In genomic region chr2:191569025-191569424, GRCh38 we compare ENCODE assay signal across 22 cellular contexts.
A peak's percentile ranks its signal among the peaks of the same experiment; 100 is the strongest.
DNase-seq lines count a peak whose midpoint lies in the region; ATAC-seq and TF ChIP-seq lines count a peak whose summit lies in the region.
"Had no signal": no experiment of that assay in that cellular context is flagged by ENCODE, and none has a peak within 500 bp of the region (broad histone marks: within the 10 kb centered on the region; RNA-seq: fewer than 3 reads in every experiment).

No MANE protein-coding gene starts in this region.

- no CpG with 5 or more reads among the region's 2 CpGs for WGBS in H9 (ENCODE audit: extremely low coverage, insufficient read length, low lambda C conversion rate)
- WGBS in endodermal cell (ENCODE audit: insufficient coverage in 1 of 2, insufficient read length in 1 of 2), 2 experiments, result 65 to 100% methylated on average over 1 to 2 of the region's 2 CpGs

- H3K4me3 Mint-ChIP-seq in H9 (no peak overlapping the region), endodermal cell (no peak overlapping the region)
- H3K4me3 Mint-ChIP-seq: activated naive CD8-positive, alpha-beta T cell treated with anti-CD3 and anti-CD28 coated beads for 36 hours; activated T-helper 1 cell treated with anti-CD3 and anti-CD28 coated beads, Interleukin-12 subunit alpha, Interleukin-12 subunit beta, Interleukin-2, Interleukin-4 antibody, amounts not matched to agents 30 ng/mL and 10 ng/mL and 1 ng/mL, durations not matched to agents 14 hours and 24 hours and 36 hours; natural killer cell; stimulated activated naive CD8-positive, alpha-beta T cell treated with anti-CD3 and anti-CD28 coated beads, Interleukin-15, Interleukin-2, amounts not matched to agents 100 ng/mL and 50 ng/mL, for 24 hours had no signal

- no peak overlapping the region for H3K4me2 ChIP-seq in H9 (ENCODE audit: insufficient read depth, insufficient read length, low read length)

- no peak overlapping the region for H2BK5ac ChIP-seq in H9 (ENCODE audit: insufficient read length, low read length)

- TF ChIP-seq CTCF in AG04449 (IDR thresholded peaks at IDR 0.05; ENCODE audit: insufficient read depth, low read length, missing control alignments) (peak; percentile 3), H9 (conservative IDR thresholded peaks at IDR 0.05) (peak; percentile 21; the same call in 1 of the 3 replicates), Panc1 (IDR thresholded peaks at IDR 0.05) (peak; percentile 14), endodermal cell (conservative IDR thresholded peaks at IDR 0.05) (peak; percentile 48), gastrocnemius medialis (IDR thresholded peaks at IDR 0.05 in 4 of 5, conservative IDR thresholded peaks at IDR 0.05 in 1 of 5) (no peak)

- H3K4me1 ChIP-seq in H9 (ENCODE audit: insufficient read depth, low read length) (no peaks in the 10 kb centered on the region), Panc1 (ENCODE audit: control insufficient read depth, insufficient read depth, low read length) (no peaks in the 10 kb centered on the region), endodermal cell (ENCODE audit: control insufficient read depth, insufficient read depth, low read length) (peaks cover 7% of the 10 kb centered on the region), gastrocnemius medialis (no peaks in the 10 kb centered on the region)
- H3K4me1 ChIP-seq: body of pancreas, parathyroid adenoma had no signal

- no peak overlapping the region for H2AK5ac ChIP-seq in H9 (ENCODE audit: insufficient read length, low read length)

- H4K20me1 ChIP-seq in H9 (ENCODE audit: control insufficient read depth, insufficient read depth, insufficient read length), result no peaks in the 10 kb centered on the region

- no peaks in the 10 kb centered on the region for H3K79me2 ChIP-seq in H9 (ENCODE audit: insufficient read depth, low read length)
- H3K79me2 ChIP-seq: parathyroid adenoma had no signal

- H3K4me1 Mint-ChIP-seq in H9 (peaks cover 5 to 8% of the 10 kb centered on the region in 2 experiments), endodermal cell (peaks cover 37% of the 10 kb centered on the region)

- no peak overlapping the region for H4K8ac ChIP-seq in H9 (replicated peaks; ENCODE audit: insufficient read length, low read depth, low read length)

- no peak overlapping the region for H3K27ac Mint-ChIP-seq in H9
- H3K27ac Mint-ChIP-seq in endodermal cell, result no peak overlapping the region
- H3K27ac Mint-ChIP-seq: activated naive CD8-positive, alpha-beta T cell treated with anti-CD3 and anti-CD28 coated beads for 36 hours; activated T-helper 1 cell treated with anti-CD3 and anti-CD28 coated beads, Interleukin-12 subunit alpha, Interleukin-12 subunit beta, Interleukin-2, Interleukin-4 antibody, amounts not matched to agents 30 ng/mL and 10 ng/mL and 1 ng/mL, durations not matched to agents 14 hours and 24 hours and 36 hours; natural killer cell; stimulated activated naive CD8-positive, alpha-beta T cell treated with anti-CD3 and anti-CD28 coated beads, Interleukin-15, Interleukin-2, amounts not matched to agents 100 ng/mL and 50 ng/mL, for 24 hours had no signal

- H3K36me3 Mint-ChIP-seq in H9 (ENCODE audit: insufficient read depth in 1 of 3, low read depth in 3 of 3) (no peaks in the 10 kb centered on the region), endodermal cell (ENCODE audit: low read depth) (no peaks in the 10 kb centered on the region)
- H3K36me3 Mint-ChIP-seq: activated naive CD8-positive, alpha-beta T cell treated with anti-CD3 and anti-CD28 coated beads for 36 hours; natural killer cell had no signal

- H4K91ac ChIP-seq in H9 (ENCODE audit: insufficient read length, low read depth, low read length), result no peak overlapping the region

- H2AFZ ChIP-seq in H9 (ENCODE audit: low read length), result no peak overlapping the region
- H2AFZ ChIP-seq: parathyroid adenoma had no signal

- no peak overlapping the region for H2BK12ac ChIP-seq in H9 (ENCODE audit: insufficient read length, low read depth, low read length)

- H3K9ac ChIP-seq in H9 (ENCODE audit: extremely low read depth, insufficient read length, low read length) (no peak overlapping the region), endodermal cell (ENCODE audit: extremely low read depth, low read length, poor library complexity, severe bottlenecking) (no peak overlapping the region)
- H3K9ac ChIP-seq: parathyroid adenoma had no signal

- no TSS peak for BruUV-seq in Panc1 (replicated peaks; lab: Mats Ljungman, UMichigan)

- H3K27me3 ChIP-seq in H9 (ENCODE audit: insufficient read depth, low read length), result no peaks in the 10 kb centered on the region
- no peaks in the 10 kb centered on the region for H3K27me3 ChIP-seq in Panc1 (ENCODE audit: control insufficient read depth, insufficient read depth, low read length)
- H3K27me3 ChIP-seq in endodermal cell (ENCODE audit: control insufficient read depth, insufficient read depth, low read length, poor library complexity, severe bottlenecking), result peaks cover 18% of the 10 kb centered on the region
- H3K27me3 ChIP-seq in gastrocnemius medialis, result no peaks in the 10 kb centered on the region
- H3K27me3 ChIP-seq: body of pancreas, SJSA1, transverse colon had no signal

- no peak for DNase-seq in AG04449 (ENCODE audit: low read depth, low spot score)
- DNase-seq in H9, result peak; percentile 42
- DNase-seq in Panc1 (ENCODE audit: low read depth, low spot score), result no peak
- DNase-seq in endodermal cell, result peak; percentile 61
- DNase-seq in gastrocnemius medialis, result no peak
- no peak for DNase-seq in stimulated activated CD8-positive, alpha-beta memory T cell treated with anti-CD3 and anti-CD28 coated beads, Interleukin-4, amount 100 ng/mL, for 48 hours
- DNase-seq in HuH-7.5 (ENCODE audit: low spot score), result no peak
- DNase-seq: activated naive CD8-positive, alpha-beta T cell treated with anti-CD3 and anti-CD28 coated beads for 36 hours; body of pancreas; foreskin melanocyte; left cardiac atrium; MM.1S; natural killer cell; NCI-H187; NCI-H446 treated with DMSO at 0.1 percent for 48 hours; stimulated activated CD4-positive, alpha-beta T cell treated with anti-CD3 and anti-CD28 coated beads, Interleukin-1b, Interleukin-23, amount 100 ng/mL, for 48 hours; transverse colon had no signal

- POLR2A ChIA-PET in AG04449 (lab: Yijun Ruan, JAX), result interaction anchor here (1.0 to 1.6 kb wide), 2 partner anchors 108 to 110 kb away, joined by 4 to 8 read pairs; partner anchors contain the start of gene NABP1
- POLR2A ChIA-PET in Panc1 (lab: Charles Lee), result interaction anchor here (0.6 kb wide), 1 partner anchor 29 kb away, joined by 4 read pairs; no protein-coding TSS in a partner anchor

- no peak overlapping the region for H3K56ac ChIP-seq in H9 (ENCODE audit: insufficient read length, low read depth, low read length)

- H3K18ac ChIP-seq in H9 (ENCODE audit: insufficient read length, low read depth, low read length), result no peak overlapping the region

- no peak overlapping the region for H2BK20ac ChIP-seq in H9 (ENCODE audit: low read depth, low read length, poor library complexity, severe bottlenecking)

- H3K9me3 Mint-ChIP-seq in H9 (no peaks in the 10 kb centered on the region; a peak in 1 of 5 replicates), endodermal cell (no peaks in the 10 kb centered on the region)
- H3K9me3 Mint-ChIP-seq: activated naive CD8-positive, alpha-beta T cell treated with anti-CD3 and anti-CD28 coated beads for 36 hours; activated T-helper 1 cell treated with anti-CD3 and anti-CD28 coated beads, Interleukin-12 subunit alpha, Interleukin-12 subunit beta, Interleukin-2, Interleukin-4 antibody, amounts not matched to agents 30 ng/mL and 10 ng/mL and 1 ng/mL, durations not matched to agents 14 hours and 24 hours and 36 hours; natural killer cell; stimulated activated naive CD8-positive, alpha-beta T cell treated with anti-CD3 and anti-CD28 coated beads, Interleukin-15, Interleukin-2, amounts not matched to agents 100 ng/mL and 50 ng/mL, for 24 hours had no signal

- no peak overlapping the region for H2BK15ac ChIP-seq in H9 (ENCODE audit: low read depth, low read length)

- no peak for TF ChIP-seq POLR2A in gastrocnemius medialis (IDR thresholded peaks at IDR 0.05)

- H3K27ac ChIP-seq in H9 (ENCODE audit: insufficient read length, low read depth, low read length) (no peak overlapping the region), Panc1 (ENCODE audit: low read length) (no peak overlapping the region), endodermal cell (ENCODE audit: low read depth, low read length) (no peak overlapping the region), gastrocnemius medialis (no peak overlapping the region)
- H3K27ac ChIP-seq: body of pancreas, parathyroid adenoma, SJSA1, transverse colon had no signal

- CTCF ChIA-PET in AG04449 (lab: Yijun Ruan, JAX), result interaction anchor here (0.8 to 5.9 kb wide), 19 partner anchors 8 to 594 kb away, joined by 3 to 66 read pairs (median 4); no protein-coding TSS in a partner anchor
- CTCF ChIA-PET in Panc1 (lab: Charles Lee), result interaction anchor here (0.6 kb wide), 1 partner anchor 624 kb away, joined by 3 read pairs; no protein-coding TSS in a partner anchor

- ATAC-seq in Panc1 (no peak), gastrocnemius medialis (no peak), HG03095 (IDR thresholded peaks at IDR 0.05; ENCODE audit: unreplicated experiment) (no peak)
- ATAC-seq: body of pancreas, left cardiac atrium, natural killer cell had no signal

- no peaks in the 10 kb centered on the region for H3K36me3 ChIP-seq in Panc1 (ENCODE audit: control insufficient read depth, insufficient read depth, low read length)
- H3K36me3 ChIP-seq in endodermal cell (ENCODE audit: control insufficient read depth, insufficient read depth, low read length), result no peaks in the 10 kb centered on the region
- H3K36me3 ChIP-seq in gastrocnemius medialis, result no peaks in the 10 kb centered on the region
- H3K36me3 ChIP-seq: SJSA1, transverse colon had no signal

- intact Hi-C loops in Panc1 (cut with micrococcal nuclease; ENCODE audit: unreplicated experiment) (loop anchor here (5.0 kb wide), 1 partner anchor 233 kb away; no protein-coding TSS in a partner anchor), gastrocnemius medialis (cut with DNase I; ENCODE audit: low total_unique reads) (no loop called here)

- H3K27me3 Mint-ChIP-seq in H9 (ENCODE audit: low read depth) (no peaks in the 10 kb centered on the region), endodermal cell (ENCODE audit: insufficient read depth) (no peaks in the 10 kb centered on the region)

- H3K14ac ChIP-seq in H9 (ENCODE audit: insufficient read depth, low read length), result no peak overlapping the region

- no peak overlapping the region for H3K23ac ChIP-seq in H9 (ENCODE audit: insufficient read length, low read depth, low read length)

- H3K4me3 ChIP-seq in AG04449 (ENCODE audit: low read depth, low read length), result no peak overlapping the region
- H3K4me3 ChIP-seq in Panc1 (ENCODE audit: low read depth in 2 of 2, low read length in 2 of 2), result no peak overlapping the region
- H3K4me3 ChIP-seq in endodermal cell (ENCODE audit: low read length), result no peak overlapping the region
- H3K4me3 ChIP-seq in gastrocnemius medialis, result no peak overlapping the region
- H3K4me3 ChIP-seq: body of pancreas, SJSA1, transverse colon had no signal

- in situ Hi-C loops in Panc1 (cut with HindIII; ENCODE audit: low pct_unique_long_range_greater_than_20kb, low sequenced_read_pairs), result loop anchor here (25.0 kb wide), 1 partner anchor 118 kb away; the partner anchor contains the start of gene NABP1
- in situ Hi-C loops in gastrocnemius medialis (cut with MboI; ENCODE audit: low sequenced_read_pairs in 4 of 4), result loop anchor here (5.0 to 10.0 kb wide), 2 partner anchors 123 to 596 kb away; no protein-coding TSS in a partner anchor

- no peak overlapping the region for H3T11ph ChIP-seq in H9 (ENCODE audit: low read length)

- H3K9me3 ChIP-seq in H9 (ENCODE audit: control insufficient read depth, low read depth, low read length) (no peaks in the 10 kb centered on the region), Panc1 (ENCODE audit: control insufficient read depth, insufficient read depth, low read depth, low read length) (no peaks in the 10 kb centered on the region), endodermal cell (ENCODE audit: control insufficient read depth, low read length) (no peaks in the 10 kb centered on the region), gastrocnemius medialis (no peaks in the 10 kb centered on the region)
- H3K9me3 ChIP-seq: body of pancreas, SJSA1, transverse colon had no signal

- H3K79me1 ChIP-seq in H9 (ENCODE audit: insufficient read depth, low read depth, low read length, poor library complexity, severe bottlenecking), result no peaks in the 10 kb centered on the region

- no peaks in the 10 kb centered on the region for H3K23me2 ChIP-seq in H9 (ENCODE audit: insufficient read length, low read depth, low read length, poor library complexity, severe bottlenecking)

- H3K4ac ChIP-seq in H9 (ENCODE audit: low read depth, low read length), result no peak overlapping the region

- H4K5ac ChIP-seq in H9 (ENCODE audit: insufficient read length, low read depth, low read length), result no peak overlapping the region

- no peak overlapping the region for H2BK120ac ChIP-seq in H9 (ENCODE audit: low read depth, low read length, poor library complexity, severe bottlenecking)

Comparison
In these comparisons a context has a peak if more than half of its experiments do, and no peak if none do; other contexts are left out.
1. DNase-seq: peak in H9 (single experiment) and endodermal cell (single experiment); none in AG04449 (single experiment), Panc1 (single experiment), gastrocnemius medialis (0 of 2), stimulated activated CD8-positive, alpha-beta memory T cell treated with anti-CD3 and anti-CD28 coated beads, Interleukin-4, amount 100 ng/mL, for 48 hours (single experiment) and HuH-7.5 (single experiment).
2. CTCF ChIP-seq: peak in AG04449 (single experiment), H9 (single experiment), Panc1 (single experiment) and endodermal cell (single experiment); none in gastrocnemius medialis (0 of 5).